ENCODE assay signal across 15 cellular contexts in the genomic region with DNA sequence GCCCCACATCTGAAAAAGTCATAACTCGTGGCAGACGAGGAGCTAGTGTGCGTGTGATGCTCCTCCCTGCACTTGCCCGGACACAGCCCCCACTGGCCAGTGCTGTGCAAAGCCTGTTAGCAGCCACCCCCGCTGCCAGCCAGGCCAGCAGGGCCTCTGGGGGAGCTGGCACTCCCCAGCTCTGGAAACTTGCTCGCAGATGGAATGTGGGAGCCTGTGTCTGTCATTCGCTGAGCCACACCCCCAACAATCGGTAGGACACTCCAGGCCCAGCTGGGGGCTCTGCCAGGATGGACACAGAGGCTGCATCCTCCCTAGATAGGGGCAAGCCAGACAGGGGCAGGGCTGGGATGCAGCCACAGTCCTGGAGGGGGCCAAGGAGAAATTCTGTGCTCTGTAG.
A peak's percentile ranks its signal among the peaks of the same experiment; 100 is the strongest.
DNase-seq lines count a peak whose midpoint lies in the region; ATAC-seq and TF ChIP-seq lines count a peak whose summit lies in the region.
"Had no signal": no experiment of that assay in that cellular context is flagged by ENCODE, and none has a peak within 500 bp of the region (broad histone marks: within the 10 kb centered on the region; RNA-seq: fewer than 3 reads in every experiment).

No MANE protein-coding gene starts in this region.

- intact Hi-C loops in activated naive CD4-positive, alpha-beta T cell treated with anti-CD3 and anti-CD28 coated beads for 36 hours (cut with micrococcal nuclease) = no loop called here
- intact Hi-C loops in PC-9 (cut with micrococcal nuclease; ENCODE audit: unreplicated experiment) = no loop called here

- no peak for DNase-seq in activated naive CD4-positive, alpha-beta T cell treated with anti-CD3 and anti-CD28 coated beads for 36 hours
- DNase-seq in activated naive CD4-positive, alpha-beta T cell treated with Interleukin-2 at 50 U/mL for 16 hours = no peak
- DNase-seq in activated CD8-positive, alpha-beta T cell treated with anti-CD3 and anti-CD28 coated beads, Interleukin-2, amount 10 ng/mL, durations not matched to agents 7 days and 5 days = no peak
- DNase-seq in myocyte (ENCODE audit: low read depth) (peak; percentile 11), AML-193 (lab: John Stamatoyannopoulos, UW) (no peak), PC-9 (no peak)
- DNase-seq in stimulated activated naive B cell treated with anti-CD40 and anti-IgM and Interleukin-4, amounts not matched to agents 10 μg/mL and 1 μg/mL and 100 μg/mL, for 72 hours = no peak
- DNase-seq: KG1, NCI-H1930, NCI-H510A, NCI-H82, Peyer's patch, SHP77 had no signal

- no peak for TF ChIP-seq CTCF in PC-9 (conservative IDR thresholded peaks at IDR 0.05)

- no peak overlapping the region for H3K4me3 Mint-ChIP-seq in activated naive CD4-positive, alpha-beta T cell treated with anti-CD3 and anti-CD28 coated beads for 36 hours
- no peak overlapping the region for H3K4me3 Mint-ChIP-seq in activated CD8-positive, alpha-beta T cell treated with anti-CD3 and anti-CD28 coated beads, Interleukin-2, amount 10 ng/mL, durations not matched to agents 7 days and 5 days
- H3K4me3 Mint-ChIP-seq in stimulated activated naive B cell treated with anti-CD40 and anti-IgM and Interleukin-4, amounts not matched to agents 10 μg/mL and 1 μg/mL and 100 μg/mL, for 72 hours = no peak overlapping the region

- BruUV-seq in PC-9 (replicated peaks; lab: Mats Ljungman, UMichigan) = no TSS peak

- no peak overlapping the region for H2AFZ ChIP-seq in PC-9

- H3K27me3 Mint-ChIP-seq in activated naive CD4-positive, alpha-beta T cell treated with anti-CD3 and anti-CD28 coated beads for 36 hours (ENCODE audit: low read depth) = no peaks in the 10 kb centered on the region
- H3K27me3 Mint-ChIP-seq in activated CD8-positive, alpha-beta T cell treated with anti-CD3 and anti-CD28 coated beads, Interleukin-2, amount 10 ng/mL, durations not matched to agents 7 days and 5 days (ENCODE audit: low read depth) = no peaks in the 10 kb centered on the region
- no peaks in the 10 kb centered on the region for H3K27me3 Mint-ChIP-seq in stimulated activated naive B cell treated with anti-CD40 and anti-IgM and Interleukin-4, amounts not matched to agents 10 μg/mL and 1 μg/mL and 100 μg/mL, for 72 hours

- H3K4me3 ChIP-seq in PC-9 = no peak overlapping the region
- H3K4me3 ChIP-seq: GM12878, Peyer's patch had no signal

- H3K9me3 ChIP-seq in PC-9 (ENCODE audit: insufficient read depth, low read depth) = no peaks in the 10 kb centered on the region
- H3K9me3 ChIP-seq: Peyer's patch had no signal

- no peaks in the 10 kb centered on the region for H3K9me3 Mint-ChIP-seq in activated naive CD4-positive, alpha-beta T cell treated with anti-CD3 and anti-CD28 coated beads for 36 hours
- H3K9me3 Mint-ChIP-seq in activated CD8-positive, alpha-beta T cell treated with anti-CD3 and anti-CD28 coated beads, Interleukin-2, amount 10 ng/mL, durations not matched to agents 7 days and 5 days (ENCODE audit: insufficient read depth) = no peaks in the 10 kb centered on the region
- no peaks in the 10 kb centered on the region for H3K9me3 Mint-ChIP-seq in stimulated activated naive B cell treated with anti-CD40 and anti-IgM and Interleukin-4, amounts not matched to agents 10 μg/mL and 1 μg/mL and 100 μg/mL, for 72 hours

- H3K27ac ChIP-seq in PC-9 = no peak overlapping the region
- H3K27ac ChIP-seq: Peyer's patch had no signal

- no peak for ATAC-seq in activated CD8-positive, alpha-beta T cell treated with anti-CD3 and anti-CD28 coated beads, Interleukin-2, amount 10 ng/mL, durations not matched to agents 7 days and 5 days
- ATAC-seq in stimulated activated naive B cell treated with anti-CD40 and anti-IgM and Interleukin-4, amounts not matched to agents 10 μg/mL and 1 μg/mL and 100 μg/mL, for 72 hours (replicated peaks) = no peak
- no peak for ATAC-seq in HG02970 (IDR thresholded peaks at IDR 0.05; ENCODE audit: low FRiP score, unreplicated experiment)
- ATAC-seq: GM12878 had no signal

- POLR2A ChIA-PET in activated CD8-positive, alpha-beta T cell treated with anti-CD3 and anti-CD28 coated beads, Interleukin-2, amount 10 ng/mL, durations not matched to agents 7 days and 5 days (lab: Charles Lee) = no interaction called here
- POLR2A ChIA-PET in PC-9 (lab: Charles Lee; ENCODE audit: unreplicated experiment) = no interaction called here

- H3K36me3 ChIP-seq in PC-9 (ENCODE audit: low read depth) = no peaks in the 10 kb centered on the region

- no peaks in the 10 kb centered on the region for H3K27me3 ChIP-seq in PC-9 (ENCODE audit: insufficient read depth, low read depth)
- H3K27me3 ChIP-seq: Peyer's patch had no signal

- CTCF ChIA-PET in activated naive CD4-positive, alpha-beta T cell treated with anti-CD3 and anti-CD28 coated beads for 36 hours (lab: Charles Lee) = interaction anchor here (0.6 to 1.2 kb wide), 2 partner anchors 35 to 67 kb away, joined by 3 read pairs; no protein-coding TSS in a partner anchor
- CTCF ChIA-PET in activated CD8-positive, alpha-beta T cell treated with anti-CD3 and anti-CD28 coated beads, Interleukin-2, amount 10 ng/mL, durations not matched to agents 7 days and 5 days (lab: Charles Lee) = no interaction called here
- CTCF ChIA-PET in PC-9 (lab: Charles Lee) = no interaction called here

- no peaks in the 10 kb centered on the region for H3K4me1 Mint-ChIP-seq in activated naive CD4-positive, alpha-beta T cell treated with anti-CD3 and anti-CD28 coated beads for 36 hours (ENCODE audit: low read depth)
- H3K4me1 Mint-ChIP-seq in activated CD8-positive, alpha-beta T cell treated with anti-CD3 and anti-CD28 coated beads, Interleukin-2, amount 10 ng/mL, durations not matched to agents 7 days and 5 days (ENCODE audit: low read depth) = peaks cover 5% of the 10 kb centered on the region
- H3K4me1 Mint-ChIP-seq in stimulated activated naive B cell treated with anti-CD40 and anti-IgM and Interleukin-4, amounts not matched to agents 10 μg/mL and 1 μg/mL and 100 μg/mL, for 72 hours = peaks cover 35 to 42% of the 10 kb centered on the region in 2 donors

- H3F3A ChIP-seq in PC-9 (ENCODE audit: insufficient read depth, low read depth) = no peaks in the 10 kb centered on the region

- H3K4me1 ChIP-seq in PC-9 (replicated peaks; ENCODE audit: insufficient read depth) = no peaks in the 10 kb centered on the region
- H3K4me1 ChIP-seq: Peyer's patch had no signal

- H3K27ac Mint-ChIP-seq in activated naive CD4-positive, alpha-beta T cell treated with anti-CD3 and anti-CD28 coated beads for 36 hours = peak overlapping the region; percentile 66
- H3K27ac Mint-ChIP-seq in activated CD8-positive, alpha-beta T cell treated with anti-CD3 and anti-CD28 coated beads, Interleukin-2, amount 10 ng/mL, durations not matched to agents 7 days and 5 days = peak overlapping the region; percentile 72
- H3K27ac Mint-ChIP-seq in stimulated activated naive B cell treated with anti-CD40 and anti-IgM and Interleukin-4, amounts not matched to agents 10 μg/mL and 1 μg/mL and 100 μg/mL, for 72 hours = peak overlapping the region; percentile 79

- peaks cover 41% of the 10 kb centered on the region for H3K36me3 Mint-ChIP-seq in activated naive CD4-positive, alpha-beta T cell treated with anti-CD3 and anti-CD28 coated beads for 36 hours (ENCODE audit: low read depth)
- H3K36me3 Mint-ChIP-seq in activated CD8-positive, alpha-beta T cell treated with anti-CD3 and anti-CD28 coated beads, Interleukin-2, amount 10 ng/mL, durations not matched to agents 7 days and 5 days (ENCODE audit: low read depth) = peaks cover 86% of the 10 kb centered on the region
- H3K36me3 Mint-ChIP-seq in stimulated activated naive B cell treated with anti-CD40 and anti-IgM and Interleukin-4, amounts not matched to agents 10 μg/mL and 1 μg/mL and 100 μg/mL, for 72 hours = peaks cover 81 to 91% of the 10 kb centered on the region in 2 donors

- no peaks in the 10 kb centered on the region for H4K20me1 ChIP-seq in PC-9 (ENCODE audit: insufficient read depth)

- H3K4me2 ChIP-seq in PC-9 = no peak overlapping the region

- no peaks in the 10 kb centered on the region for H3K79me2 ChIP-seq in PC-9 (ENCODE audit: low read depth)

- no peaks in the 10 kb centered on the region for H3K9me2 ChIP-seq in PC-9 (ENCODE audit: insufficient read depth)
